ENCODE assay signal across 23 cellular contexts in genomic region chr1:236158719-236159118, GRCh38. TPM values are rescaled to one million over a fixed set of nuclear protein-coding genes. Genes with fewer than 3 reads are reported as not detected.
DNase-seq lines count a peak whose midpoint lies in the region; ATAC-seq and TF ChIP-seq lines count a peak whose summit lies in the region.
"Had no signal": no experiment of that assay in that cellular context is flagged by ENCODE, and none has a peak within 500 bp of the region (broad histone marks: within the 10 kb centered on the region; RNA-seq: fewer than 3 reads in every experiment).

No MANE protein-coding gene starts in this region.

- H3K36me3 Mint-ChIP-seq in activated T-helper 17 cell treated with anti-CD3 and anti-CD28 coated beads, Interleukin-2, amount 50 U/mL, for 72 hours (ENCODE audit: low read depth): peaks cover 17% of the 10 kb centered on the region
- H3K36me3 Mint-ChIP-seq in neural crest cell (ENCODE audit: low read depth): peaks cover 24% of the 10 kb centered on the region

- no peak overlapping the region for H3K4me3 ChIP-seq in BLaER1 treated with 17β-estradiol and CSF1 and Interleukin-3, amounts not matched to agents 10 nM and 100 nM
- H3K4me3 ChIP-seq: GM23338, HAP-1, SK-N-MC had no signal

- peaks cover 5% of the 10 kb centered on the region for H3K9me3 Mint-ChIP-seq in activated T-helper 17 cell treated with anti-CD3 and anti-CD28 coated beads, Interleukin-2, amount 50 U/mL, for 72 hours
- H3K9me3 Mint-ChIP-seq in neural crest cell: peaks cover 8% of the 10 kb centered on the region

- H3K4me1 ChIP-seq in BLaER1 treated with 17β-estradiol and CSF1 and Interleukin-3, amounts not matched to agents 10 nM and 100 nM: peaks cover 72 to 90% (median 81%) of the 10 kb centered on the region in 10 experiments
- H3K4me1 ChIP-seq: HAP-1 had no signal

- no peak for TF ChIP-seq CTCF in neural crest cell (conservative IDR thresholded peaks at IDR 0.05)

- H4K20me1 ChIP-seq in BLaER1 treated with 17β-estradiol and CSF1 and Interleukin-3, amounts not matched to agents 10 nM and 100 nM: peaks cover 33 to 76% (median 70%) of the 10 kb centered on the region in 11 experiments

- H3K4me1 Mint-ChIP-seq in activated T-helper 17 cell treated with anti-CD3 and anti-CD28 coated beads, Interleukin-2, amount 50 U/mL, for 72 hours: peaks cover 39% of the 10 kb centered on the region
- H3K4me1 Mint-ChIP-seq in neural crest cell: peaks cover 39% of the 10 kb centered on the region

- peak overlapping the region in 3 of 11 experiments; percentile 61 to 83 (median 82); a peak in 3 of 22 replicates for H3K27ac ChIP-seq in BLaER1 treated with 17β-estradiol and CSF1 and Interleukin-3, amounts not matched to agents 10 nM and 100 nM
- H3K27ac ChIP-seq: SK-N-MC had no signal

- peaks cover 1 to 38% (median 18%) of the 10 kb centered on the region in 11 experiments; a peak in 13 of 22 replicates for H3K36me3 ChIP-seq in BLaER1 treated with 17β-estradiol and CSF1 and Interleukin-3, amounts not matched to agents 10 nM and 100 nM
- H3K36me3 ChIP-seq: HAP-1 had no signal

- H3K27me3 Mint-ChIP-seq in activated T-helper 17 cell treated with anti-CD3 and anti-CD28 coated beads, Interleukin-2, amount 50 U/mL, for 72 hours: no peaks in the 10 kb centered on the region
- H3K27me3 Mint-ChIP-seq in neural crest cell (ENCODE audit: low read depth): no peaks in the 10 kb centered on the region

- H3K27ac Mint-ChIP-seq in activated T-helper 17 cell treated with anti-CD3 and anti-CD28 coated beads, Interleukin-2, amount 50 U/mL, for 72 hours: peak overlapping the region; percentile 36
- H3K27ac Mint-ChIP-seq in neural crest cell (ENCODE audit: unreplicated experiment): peak overlapping the region; percentile 27
- H3K27ac Mint-ChIP-seq: CD8-positive, alpha-beta T cell; GM23338 had no signal

- DNase-seq in neural crest cell (ENCODE audit: low read depth, low spot score) (no peak), GM03348 (ENCODE audit: low spot score) (no peak)
- DNase-seq in activated T-cell treated with anti-CD3 and anti-CD28 coated beads, Interleukin-2, amount 50 U/mL, for 1 hour: no peak
- DNase-seq: C1 segment of cervical spinal cord; CD8-positive, alpha-beta T cell; GDM1; KBM-7; NCI-H1092 treated with DMSO at 0.1 percent for 48 hours; NCI-H2029; NCI-H2171; NCI-H345; NCI-H524 treated with DMSO at 0.1 percent for 48 hours; PC-3; SHP77; SW 1271 had no signal

- peaks cover 0 to 33% (median 6%) of the 10 kb centered on the region in 11 experiments; a peak in 9 of 22 replicates for H3K27me3 ChIP-seq in BLaER1 treated with 17β-estradiol and CSF1 and Interleukin-3, amounts not matched to agents 10 nM and 100 nM

- no peak overlapping the region for H3K9ac ChIP-seq in BLaER1 treated with 17β-estradiol and CSF1 and Interleukin-3, amounts not matched to agents 10 nM and 100 nM

- peak overlapping the region; percentile 76 to 97 (median 88) for H3K4me2 ChIP-seq in BLaER1 treated with 17β-estradiol and CSF1 and Interleukin-3, amounts not matched to agents 10 nM and 100 nM
- H3K4me2 ChIP-seq: GM23338 had no signal

- peak overlapping the region; percentile 26 for H3K4me3 Mint-ChIP-seq in activated T-helper 17 cell treated with anti-CD3 and anti-CD28 coated beads, Interleukin-2, amount 50 U/mL, for 72 hours
- no peak overlapping the region for H3K4me3 Mint-ChIP-seq in neural crest cell
- H3K4me3 Mint-ChIP-seq: CD8-positive, alpha-beta T cell; GM23338 had no signal

- peak; percentile 40 for TF ChIP-seq POLR2A in GM18505 (IDR thresholded peaks at IDR 0.05; ENCODE audit: borderline replicate concordance, extremely low read depth, insufficient read depth, insufficient read length)

- peaks cover 27 to 33% (median 29%) of the 10 kb centered on the region in 11 experiments for H3K9me3 ChIP-seq in BLaER1 treated with 17β-estradiol and CSF1 and Interleukin-3, amounts not matched to agents 10 nM and 100 nM (replicated peaks in 1 of 11)

- ATAC-seq in GM18505 (IDR thresholded peaks at IDR 0.05; ENCODE audit: unreplicated experiment): no peak
- ATAC-seq in activated T-helper 17 cell treated with anti-CD3 and anti-CD28 coated beads, Interleukin-2, amount 50 U/mL, for 72 hours (replicated peaks): no peak
- ATAC-seq in HG02588 (IDR thresholded peaks at IDR 0.05; ENCODE audit: unreplicated experiment): no peak
- ATAC-seq in HG03135 (IDR thresholded peaks at IDR 0.05; ENCODE audit: unreplicated experiment): no peak
- ATAC-seq: CD8-positive, alpha-beta T cell; GM23338; PC-3 had no signal

RNA-seq across cellular contexts. Expression of gene GPR137B, which starts 16.4 kb away (rescaled TPM):
- 10 to 100 TPM in 1 of 2 donors, 1 to 10 TPM in 1; 5.1 to 10.1 TPM for total RNA-seq in activated T-helper 17 cell treated with anti-CD3 and anti-CD28 coated beads, Interleukin-2, amount 50 U/mL, for 72 hours
- 11.8 and 12.4 TPM in 2 replicates for total RNA-seq in neural crest cell
